ENCODE assay signal across 8 cellular contexts in genomic region chr12:66131067-66131688, GRCh38. TPM values are rescaled to one million over a fixed set of nuclear protein-coding genes. Genes with fewer than 3 reads are reported as not detected.
A peak's percentile ranks its signal among the peaks of the same experiment; 100 is the strongest.
DNase-seq lines count a peak whose midpoint lies in the region; ATAC-seq, FAIRE-seq and TF ChIP-seq lines count a peak whose summit lies in the region.

No MANE protein-coding gene starts in this region.

- WGBS in HUES64: 3% methylated on average over 9 of the region's 11 CpGs
- 0% methylated on average over 11 of the region's 11 CpGs for WGBS in mammary epithelial cell (ENCODE audit: low coverage, missing lambda C conversion rate)

- BruUV-seq in mammary epithelial cell (replicated peaks; lab: Mats Ljungman, UMichigan): TSS peak; percentile 69

- H3K79me2 ChIP-seq in mammary epithelial cell (ENCODE audit: insufficient read depth, low read length): peaks cover 54% of the 10 kb centered on the region

- dilution Hi-C loops in mammary epithelial cell (cut with HindIII; ENCODE audit: low sequenced_read_pairs): no loop called here

- no peak for DNase-seq in GM18507 (ENCODE audit: extremely low spot score, insufficient read length, low read depth)
- no peak for DNase-seq in mammary epithelial cell
- no peak for DNase-seq in amniotic stem cell (lab: John Stamatoyannopoulos, UW)
- no peak for DNase-seq in GM20000 (ENCODE audit: low spot score)
- no peak for DNase-seq in activated CD4-positive, alpha-beta T cell treated with anti-CD3 and anti-CD28 coated beads for 1 hour

- peaks cover 33% of the 10 kb centered on the region for H3K36me3 ChIP-seq in HUES64 (ENCODE audit: insufficient read depth, low read length)
- peaks cover 17% of the 10 kb centered on the region for H3K36me3 ChIP-seq in mammary epithelial cell (ENCODE audit: insufficient read depth, low read length)
- peaks cover 7% of the 10 kb centered on the region for H3K36me3 ChIP-seq in mucosa of stomach (ENCODE audit: control insufficient read depth, insufficient read depth, low read length)

- H3K27me3 ChIP-seq in HUES64 (ENCODE audit: insufficient read depth, low read length): no peaks in the 10 kb centered on the region
- H3K27me3 ChIP-seq in mammary epithelial cell (ENCODE audit: insufficient read depth, low read length): no peaks in the 10 kb centered on the region
- no peaks in the 10 kb centered on the region for H3K27me3 ChIP-seq in mucosa of stomach (ENCODE audit: control insufficient read depth, insufficient read depth, low read length)

- peak overlapping the region; percentile 86 for H3K4me2 ChIP-seq in mammary epithelial cell (ENCODE audit: insufficient read depth, low read depth, low read length)

- ATAC-seq in HG03135 (IDR thresholded peaks at IDR 0.05; ENCODE audit: unreplicated experiment): no peak

- H3K9me3 ChIP-seq in HUES64 (ENCODE audit: insufficient read depth, low read depth, low read length) (no peaks in the 10 kb centered on the region), mammary epithelial cell (replicated peaks; ENCODE audit: insufficient read depth, low read length) (no peaks in the 10 kb centered on the region), mucosa of stomach (ENCODE audit: control insufficient read depth, low read length) (no peaks in the 10 kb centered on the region)

- H3K4me1 ChIP-seq in HUES64 (ENCODE audit: insufficient read depth, low read length) (peaks cover 16% of the 10 kb centered on the region), mammary epithelial cell (ENCODE audit: insufficient read depth, low read length) (peaks cover 13% of the 10 kb centered on the region), mucosa of stomach (ENCODE audit: control insufficient read depth, insufficient read depth, low read length) (no peaks in the 10 kb centered on the region)

- intact Hi-C loops in mammary epithelial cell (cut with micrococcal nuclease): no loop called here

- FAIRE-seq in GM18507 (lab: Jason Lieb, UNC): peak; percentile 36

- H4K20me1 ChIP-seq in mammary epithelial cell (ENCODE audit: insufficient read depth, low read length): no peaks in the 10 kb centered on the region

- CTCF ChIA-PET in mammary epithelial cell (lab: Charles Lee; ENCODE audit: low non-redundant PET): no interaction called here

- H3K4me3 ChIP-seq in HUES64 (ENCODE audit: low read length) (peak overlapping the region; percentile 78), mammary epithelial cell (replicated peaks in 1 of 3; ENCODE audit: insufficient read depth in 1 of 3, low read depth in 2 of 3, low read length in 3 of 3) (peak overlapping the region; percentile 66 to 96 (median 84)), mucosa of stomach (ENCODE audit: low read length) (peak overlapping the region; percentile 85)

- H3K27ac ChIP-seq in HUES64 (ENCODE audit: low read depth, low read length): peak overlapping the region; percentile 87
- peak overlapping the region; percentile 78 for H3K27ac ChIP-seq in mammary epithelial cell (ENCODE audit: insufficient read depth, low read depth, low read length)

- H3K9ac ChIP-seq in HUES64 (ENCODE audit: low read depth, low read length) (peak overlapping the region; percentile 83), mammary epithelial cell (ENCODE audit: insufficient read depth, low read length) (peak overlapping the region; percentile 87), mucosa of stomach (ENCODE audit: low read length) (peak overlapping the region; percentile 92)

- in situ Hi-C loops in mammary epithelial cell (cut with MboI; ENCODE audit: low sequenced_read_pairs in 2 of 2): loop anchor here in 1 of 2 donors (25.0 kb wide), 1 partner anchor 281 kb away; no protein-coding TSS in a partner anchor

- TF ChIP-seq CTCF in mammary epithelial cell (conservative IDR thresholded peaks at IDR 0.05 in 1 of 2, IDR thresholded peaks at IDR 0.05 in 1 of 2; ENCODE audit: extremely low read depth in 1 of 2, insufficient read depth in 1 of 2, low read depth in 1 of 2, low read length in 2 of 2) (no peak), GM20000 (IDR thresholded peaks at IDR 0.05; ENCODE audit: extremely low read depth, missing control alignments) (no peak)

- peak overlapping the region; percentile 89 for H2AFZ ChIP-seq in mammary epithelial cell (ENCODE audit: low read depth, low read length)

RNA-seq across cellular contexts. Expression of gene LLPH, which starts 0.6 kb away (rescaled TPM):
- 25.0 TPM for polyA plus RNA-seq in HUES64 (2013, experiment 1 of 2)
- 28.2 TPM for polyA plus RNA-seq in HUES64 (2013, experiment 2 of 2)
- 10 to 100 TPM in 1 of 2 donors, 1 to 10 TPM in 1; 3.0 to 35.0 TPM for total RNA-seq in mammary epithelial cell
- polyA plus RNA-seq in mammary epithelial cell: 10.6 TPM
- not detected for polyA minus RNA-seq in mammary epithelial cell

RNA-seq across cellular contexts. Expression of gene TMBIM4, which starts 38.6 kb away (rescaled TPM):
- polyA plus RNA-seq in HUES64 (2013, experiment 1 of 2): 39.7 TPM
- polyA plus RNA-seq in HUES64 (2013, experiment 2 of 2): 39.6 TPM
- total RNA-seq in mammary epithelial cell: 10 to 100 TPM; 57.7 to 76.2 TPM
- polyA plus RNA-seq in mammary epithelial cell: 67.6 TPM
- polyA minus RNA-seq in mammary epithelial cell: 12.6 TPM

RNA-seq across cellular contexts. Expression of gene IRAK3, which starts 57.8 kb away (rescaled TPM):
- polyA plus RNA-seq in HUES64 (2013, experiment 1 of 2): 0.90 TPM
- 0.70 TPM for polyA plus RNA-seq in HUES64 (2013, experiment 2 of 2)
- under 1 TPM; 0.42 to 0.50 TPM for total RNA-seq in mammary epithelial cell
- 0.10 TPM for polyA plus RNA-seq in mammary epithelial cell
- not detected for polyA minus RNA-seq in mammary epithelial cell
